9 cellular contexts compared by ENCODE assay signal in the genomic region with DNA sequence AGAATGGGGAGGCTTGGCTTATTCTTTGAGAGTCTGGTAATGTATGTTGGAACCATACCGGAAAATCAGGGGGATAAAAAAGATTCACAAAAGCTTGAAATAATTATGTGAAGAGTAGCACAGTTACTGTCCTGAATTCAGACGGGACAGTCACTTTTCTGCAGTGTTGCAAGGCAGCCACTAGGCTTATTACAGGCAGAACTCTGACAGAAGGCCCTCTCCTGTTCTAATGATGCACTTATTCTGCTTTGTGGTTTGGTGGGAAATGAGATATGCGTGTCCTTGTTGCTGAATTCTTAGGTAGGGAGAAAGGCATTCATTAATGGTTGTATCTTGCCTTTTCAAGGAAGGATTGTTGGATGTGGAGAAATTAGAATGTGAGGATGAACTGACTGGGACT. TPM values are rescaled to one million over a fixed set of nuclear protein-coding genes. Genes with fewer than 3 reads are reported as not detected.
DNase-seq lines count a peak whose midpoint lies in the region; ATAC-seq and TF ChIP-seq lines count a peak whose summit lies in the region.
"Had no signal": no experiment of that assay in that cellular context is flagged by ENCODE, and none has a peak within 500 bp of the region (broad histone marks: within the 10 kb centered on the region; RNA-seq: fewer than 3 reads in every experiment).

No MANE protein-coding gene starts in this region.

- H3K36me3 ChIP-seq in Panc1 (ENCODE audit: control insufficient read depth, insufficient read depth, low read length): no peaks in the 10 kb centered on the region
- no peaks in the 10 kb centered on the region for H3K36me3 ChIP-seq in ovary
- H3K36me3 ChIP-seq: BLaER1 treated with 17β-estradiol and CSF1 and Interleukin-3, amounts not matched to agents 10 nM and 100 nM had no signal

- no TSS peak for BruUV-seq in Panc1 (replicated peaks; lab: Mats Ljungman, UMichigan)

- 64 to 67% (median 64%) methylated on average over 3 of the region's 3 CpGs for whole genome bisulfite sequencing in ovary, 3 donors

- no peak overlapping the region for H3K27ac ChIP-seq in Panc1 (ENCODE audit: low read length)
- no peak overlapping the region for H3K27ac ChIP-seq in ovary
- H3K27ac ChIP-seq: BLaER1 treated with 17β-estradiol and CSF1 and Interleukin-3, amounts not matched to agents 10 nM and 100 nM had no signal

- H3K27me3 ChIP-seq in Panc1 (ENCODE audit: control insufficient read depth, insufficient read depth, low read length): no peaks in the 10 kb centered on the region
- H3K27me3 ChIP-seq in ovary: no peaks in the 10 kb centered on the region
- H3K27me3 ChIP-seq: BLaER1 treated with 17β-estradiol and CSF1 and Interleukin-3, amounts not matched to agents 10 nM and 100 nM had no signal

- no peak for TF ChIP-seq EP300 in ovary (IDR thresholded peaks at IDR 0.05)

- peak; percentile 93 for ATAC-seq in HG02642 (IDR thresholded peaks at IDR 0.05; ENCODE audit: poor library complexity, unreplicated experiment)
- no peak for ATAC-seq in Panc1
- no peak for ATAC-seq in sciatic nerve

- POLR2A ChIA-PET in Panc1 (lab: Charles Lee): no interaction called here

- no peak for TF ChIP-seq POLR2A in ovary (IDR thresholded peaks at IDR 0.05)

- CTCF ChIA-PET in Panc1 (lab: Charles Lee): no interaction called here

- intact Hi-C loops in Panc1 (cut with micrococcal nuclease; ENCODE audit: unreplicated experiment) (no loop called here), ovary (cut with DNase I) (loop anchor here in 1 of 4 donors (10.0 kb wide), 1 partner anchor 1249 kb away; no protein-coding TSS in a partner anchor), sciatic nerve (cut with DNase I) (no loop called here)

- DNase-seq in NCI-H82 (lab: John Stamatoyannopoulos, UW): peak; percentile 26
- no peak for DNase-seq in NCI-H82 treated with DMSO at 0.1 percent for 48 hours (lab: John Stamatoyannopoulos, UW; ENCODE audit: unreplicated experiment)
- DNase-seq in Panc1 (ENCODE audit: low read depth, low spot score): no peak
- DNase-seq in kidney tubule cell (ENCODE audit: low spot score): peak; percentile 46
- DNase-seq in C1 segment of cervical spinal cord (lab: John Stamatoyannopoulos, UW): no peak
- DNase-seq in ovary: no peak
- DNase-seq in sciatic nerve (ENCODE audit: low spot score): no peak

- no peak overlapping the region for H3K4me3 ChIP-seq in Panc1 (ENCODE audit: low read depth in 2 of 2, low read length in 2 of 2)
- no peak overlapping the region for H3K4me3 ChIP-seq in ovary
- H3K4me3 ChIP-seq: BLaER1 treated with 17β-estradiol and CSF1 and Interleukin-3, amounts not matched to agents 10 nM and 100 nM had no signal

- in situ Hi-C loops in Panc1 (cut with HindIII; ENCODE audit: low pct_unique_long_range_greater_than_20kb, low sequenced_read_pairs): no loop called here

- H3K9me3 ChIP-seq in Panc1 (ENCODE audit: control insufficient read depth, insufficient read depth, low read depth, low read length): no peaks in the 10 kb centered on the region
- H3K9me3 ChIP-seq in ovary: no peaks in the 10 kb centered on the region
- H3K9me3 ChIP-seq: BLaER1 treated with 17β-estradiol and CSF1 and Interleukin-3, amounts not matched to agents 10 nM and 100 nM had no signal

- TF ChIP-seq CTCF in Panc1 (IDR thresholded peaks at IDR 0.05) (peak; percentile 35; the same call in 1 of the 2 replicates), ovary (IDR thresholded peaks at IDR 0.05) (no peak)

- H3K4me1 ChIP-seq in Panc1 (ENCODE audit: control insufficient read depth, insufficient read depth, low read length): no peaks in the 10 kb centered on the region
- no peaks in the 10 kb centered on the region for H3K4me1 ChIP-seq in ovary (ENCODE audit: insufficient read depth)
- H3K4me1 ChIP-seq: BLaER1 treated with 17β-estradiol and CSF1 and Interleukin-3, amounts not matched to agents 10 nM and 100 nM had no signal

RNA-seq across cellular contexts. Expression of a gene that starts 37.2 kb away (rescaled TPM):
- 0.36 TPM for total RNA-seq in Panc1 (2021; ENCODE audit: unreplicated experiment)
- polyA plus RNA-seq in Panc1 (2012; ENCODE audit: insufficient read length): 0.17 TPM
- 1 to 10 TPM; 3.6 to 9.2 (median 5.5) TPM for total RNA-seq in ovary
- polyA plus RNA-seq in ovary: 10 to 100 TPM in 1 of 2 donors, 1 to 10 TPM in 1; 7.7 to 17.9 TPM
- total RNA-seq in sciatic nerve: 15.5 TPM

Comparison
In these comparisons a context has a peak if more than half of its experiments do, and no peak if none do; other contexts are left out.
1. DNase-seq: peak in NCI-H82 (single experiment) and kidney tubule cell (single experiment); none in NCI-H82 treated with DMSO at 0.1 percent for 48 hours (single experiment), Panc1 (single experiment), C1 segment of cervical spinal cord (0 of 14), ovary (0 of 5) and sciatic nerve (single experiment).